8 cellular contexts compared by ENCODE assay signal in the genomic region with DNA sequence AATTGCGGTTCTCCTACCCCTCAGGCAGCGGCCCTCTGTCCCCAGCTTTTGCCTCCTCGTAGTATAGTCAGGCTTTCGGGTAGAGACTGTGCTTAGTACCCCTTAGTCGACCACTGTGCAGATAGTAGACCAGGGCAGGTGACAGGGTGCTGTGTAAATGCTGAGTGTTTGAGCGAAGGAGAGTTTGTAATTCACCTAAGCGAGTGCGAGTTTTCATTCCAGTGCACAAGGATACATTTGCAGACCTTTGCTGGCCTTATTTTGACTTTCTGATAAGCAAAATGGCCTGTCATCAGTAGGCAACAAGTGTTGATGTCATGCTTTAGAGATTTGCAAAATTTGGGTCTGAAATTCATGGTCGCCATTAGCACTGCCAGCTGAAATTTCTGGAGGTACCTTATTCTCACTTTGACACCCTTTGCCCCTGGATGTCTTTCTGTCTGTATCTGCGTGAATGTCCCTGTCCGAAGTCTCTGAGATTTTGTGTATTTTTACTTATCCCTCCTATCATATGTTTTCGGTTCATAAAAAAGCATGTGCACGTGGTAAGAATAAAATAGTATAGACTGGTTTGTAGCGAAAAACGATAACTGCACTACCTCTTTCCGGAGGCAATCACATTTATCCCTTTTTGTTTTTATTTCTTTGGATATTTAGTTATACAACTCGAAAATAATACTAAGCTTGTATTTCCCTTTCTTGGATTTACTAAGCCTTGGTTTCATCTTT. TPM values are rescaled to one million over a fixed set of nuclear protein-coding genes. Genes with fewer than 3 reads are reported as not detected.
DNase-seq lines count a peak whose midpoint lies in the region; ATAC-seq and TF ChIP-seq lines count a peak whose summit lies in the region.

No MANE protein-coding gene starts in this region.

- H3K9me3 Mint-ChIP-seq in CD4-positive, alpha-beta T cell = no peaks in the 10 kb centered on the region

- no peaks in the 10 kb centered on the region for H4K20me1 ChIP-seq in hepatocyte (ENCODE audit: insufficient read depth, poor library complexity, severe bottlenecking)

- CTCF ChIA-PET in CD4-positive, alpha-beta T cell (lab: Charles Lee) = interaction anchor here (1.0 to 5.8 kb wide), 8 partner anchors 23 to 323 kb away, joined by 3 to 49 read pairs (median 4); no protein-coding TSS in a partner anchor
- CTCF ChIA-PET in HEK293T (lab: Yijun Ruan, JAX) = interaction anchor here (0.5 to 7.6 kb wide), 5 partner anchors 16 to 122 kb away, joined by 3 to 80 read pairs (median 3); no protein-coding TSS in a partner anchor

- H2AFZ ChIP-seq in hepatocyte = peak overlapping the region; percentile 72

- WGBS in hepatocyte (ENCODE audit: low lambda C conversion rate, missing lambda C conversion rate) = 26% methylated on average over 17 of the region's 17 CpGs

- no peaks in the 10 kb centered on the region for H3K9me3 ChIP-seq in CD4-positive, alpha-beta T cell (ENCODE audit: control insufficient read depth, low read length)
- H3K9me3 ChIP-seq in hepatocyte (ENCODE audit: low read depth) = no peaks in the 10 kb centered on the region

- no peak for TF ChIP-seq CTCF in CD4-positive, alpha-beta T cell (IDR thresholded peaks at IDR 0.05)
- TF ChIP-seq CTCF in VCaP (conservative IDR thresholded peaks at IDR 0.05) (no peak), hepatocyte (IDR thresholded peaks at IDR 0.05; ENCODE audit: poor library complexity) (no peak)

- no peaks in the 10 kb centered on the region for H3K36me3 ChIP-seq in hepatocyte (replicated peaks; ENCODE audit: insufficient read depth, low read depth)

- no peaks in the 10 kb centered on the region for H3K9me2 ChIP-seq in hepatocyte (replicated peaks; ENCODE audit: insufficient read depth)

- ATAC-seq in CD4-positive, alpha-beta T cell (ENCODE audit: poor library complexity) = peak; percentile 0
- peak; percentile 3 for ATAC-seq in stimulated activated naive CD8-positive, alpha-beta T cell treated with anti-CD3 and anti-CD28 coated beads, Interleukin-15, Interleukin-2, amounts not matched to agents 100 U/mL and 50 U/mL, for 24 hours
- ATAC-seq in GM18520 (IDR thresholded peaks at IDR 0.05; ENCODE audit: unreplicated experiment) = no peak

- peaks cover 33% of the 10 kb centered on the region for H3K4me1 Mint-ChIP-seq in CD4-positive, alpha-beta T cell (ENCODE audit: low read depth)

- H3K4me2 ChIP-seq in hepatocyte = peak overlapping the region; percentile 96

- H3K27ac Mint-ChIP-seq in CD4-positive, alpha-beta T cell = peak overlapping the region; percentile 93

- H3K27ac ChIP-seq in CD4-positive, alpha-beta T cell (ENCODE audit: low read depth, low read length) = peak overlapping the region; percentile 76
- peak overlapping the region; percentile 97 for H3K27ac ChIP-seq in VCaP
- H3K27ac ChIP-seq in hepatocyte = peak overlapping the region; percentile 92

- H3K4me3 Mint-ChIP-seq in CD4-positive, alpha-beta T cell = peak overlapping the region; percentile 87

- intact Hi-C loops in CD4-positive, alpha-beta T cell (cut with DNase I, micrococcal nuclease) = loop anchor here (5.0 to 10.0 kb wide), 3 partner anchors 33 to 1303 kb away; a partner anchor contains a TSS

- no peak for DNase-seq in CD4-positive, alpha-beta T cell
- DNase-seq in HEK293T (ENCODE audit: extremely low spot score) = no peak
- no peak for DNase-seq in hepatocyte (ENCODE audit: low spot score)
- no peak for DNase-seq in stimulated activated naive CD8-positive, alpha-beta T cell treated with anti-CD3 and anti-CD28 coated beads, Interleukin-15, Interleukin-2, amounts not matched to agents 100 U/mL and 50 U/mL, for 24 hours
- no peak for DNase-seq in middle frontal gyrus (ENCODE audit: extremely low spot score, low spot score)
- DNase-seq in SW 1271 (lab: John Stamatoyannopoulos, UW) = no peak

- peaks cover 14% of the 10 kb centered on the region for H3K36me3 Mint-ChIP-seq in CD4-positive, alpha-beta T cell (ENCODE audit: low read depth)

- peaks cover 53% of the 10 kb centered on the region for H3K79me2 ChIP-seq in hepatocyte

- peak overlapping the region; percentile 99 for H3K4me3 ChIP-seq in hepatocyte

- H3K27me3 Mint-ChIP-seq in CD4-positive, alpha-beta T cell = no peaks in the 10 kb centered on the region

- POLR2A ChIA-PET in CD4-positive, alpha-beta T cell (lab: Charles Lee) = interaction anchor here (0.7 to 4.5 kb wide), 34 partner anchors 12 to 1305 kb away, joined by 3 to 54 read pairs (median 9); a partner anchor contains a TSS
- POLR2A ChIA-PET in HEK293T (lab: Yijun Ruan, JAX) = interaction anchor here (0.7 to 4.0 kb wide), 40 partner anchors 8 to 429 kb away, joined by 3 to 78 read pairs (median 8); a partner anchor contains a TSS

- no peaks in the 10 kb centered on the region for H3K27me3 ChIP-seq in CD4-positive, alpha-beta T cell (ENCODE audit: control insufficient read depth, insufficient read depth, low read length)
- no peaks in the 10 kb centered on the region for H3K27me3 ChIP-seq in hepatocyte

- H3K4me1 ChIP-seq in hepatocyte (ENCODE audit: insufficient read depth) = no peaks in the 10 kb centered on the region

TF ChIP-seq in HEK293T, 16 proteins besides CTCF, POLR2A, EP300 and RAD21:
- no peak for TF ChIP-seq BHLHE40 (IDR thresholded peaks at IDR 0.05; ENCODE audit: borderline replicate concordance)
- TF ChIP-seq L3MBTL2 (conservative IDR thresholded peaks at IDR 0.05) = 0 out of 2 replicates have a peak, but pooled peaks have one; percentile 29

RNA-seq across cellular contexts. Expression of a gene that starts 1.9 kb away (rescaled TPM):
- total RNA-seq in CD4-positive, alpha-beta T cell = 10 to 100 TPM; 30.6 to 31.1 TPM
- total RNA-seq in hepatocyte = 20.5 and 30.8 TPM in 2 replicates
- polyA plus RNA-seq in hepatocyte = 7.5 and 12.9 TPM in 2 replicates
